ENCODE assay signal across 8 cellular contexts in the genomic region with DNA sequence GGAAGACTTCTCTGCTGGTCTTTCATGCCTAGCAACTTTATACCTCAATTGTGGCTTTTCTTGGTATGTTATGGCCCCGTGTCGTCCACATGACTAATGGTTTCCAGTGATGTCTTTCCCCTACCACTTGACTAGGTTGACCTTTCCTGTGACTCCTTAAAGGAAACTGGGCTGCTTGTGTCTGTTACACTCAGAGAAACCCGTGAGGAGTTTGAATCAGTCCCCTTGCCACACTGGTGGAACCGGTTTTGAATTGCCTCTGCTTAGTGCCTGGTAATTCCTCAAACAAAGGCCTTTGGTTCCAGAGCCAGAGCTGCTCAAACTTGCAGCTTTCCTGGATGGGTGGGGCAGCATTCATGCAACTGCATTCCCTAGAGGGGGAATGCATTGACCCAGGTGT. TPM values are rescaled to one million over a fixed set of nuclear protein-coding genes. Genes with fewer than 3 reads are reported as not detected.
DNase-seq lines count a peak whose midpoint lies in the region; ATAC-seq and TF ChIP-seq lines count a peak whose summit lies in the region.

No MANE protein-coding gene starts in this region.

- WGBS in prostate gland, result 34% methylated on average over 4 of the region's 4 CpGs

- no peaks in the 10 kb centered on the region for H3K9me3 ChIP-seq in prostate gland

- H3K36me3 ChIP-seq in prostate gland, result no peaks in the 10 kb centered on the region

- ATAC-seq in Right ventricle myocardium superior (ENCODE audit: poor library complexity) (peak; percentile 19), Right ventricle myocardium inferior (no peak), sciatic nerve (no peak), GM19328 (IDR thresholded peaks at IDR 0.05; ENCODE audit: unreplicated experiment) (no peak)

- H3K27ac ChIP-seq in prostate gland, result peak overlapping the region; percentile 79 to 81

- no peak for TF ChIP-seq POLR2A in prostate gland (IDR thresholded peaks at IDR 0.05)

- intact Hi-C loops in Right ventricle myocardium superior (cut with DNase I), result loop anchor here (10.0 kb wide), 1 partner anchor 537 kb away; no protein-coding TSS in a partner anchor
- intact Hi-C loops in Right ventricle myocardium inferior (cut with DNase I), result loop anchor here (10.0 kb wide), 2 partner anchors 87 to 297 kb away; no protein-coding TSS in a partner anchor
- intact Hi-C loops in prostate gland (cut with DNase I), result loop anchor here (2.0 to 5.0 kb wide), 2 partner anchors 171 to 545 kb away; a partner anchor contains a TSS
- intact Hi-C loops in sciatic nerve (cut with DNase I), result loop anchor here (10.0 kb wide), 2 partner anchors 167 to 537 kb away; a partner anchor contains a TSS

- H3K27me3 ChIP-seq in prostate gland (replicated peaks; ENCODE audit: insufficient read depth), result no peaks in the 10 kb centered on the region

- DNase-seq in Right ventricle myocardium superior (no peak), Right ventricle myocardium inferior (ENCODE audit: missing footprints) (no peak), NCI-H345 (lab: John Stamatoyannopoulos, UW) (peak; percentile 97), epithelial cell of esophagus (ENCODE audit: low read depth) (peak; percentile 100), prostate gland (ENCODE audit: low spot score) (peak; percentile 97), sciatic nerve (ENCODE audit: low spot score) (no peak), NCI-H1092 (lab: John Stamatoyannopoulos, UW) (no peak)

- TF ChIP-seq CTCF in epithelial cell of esophagus (IDR thresholded peaks at IDR 0.05; ENCODE audit: insufficient read depth, low read depth, low read length, missing control alignments) (no peak), prostate gland (IDR thresholded peaks at IDR 0.05) (no peak)

- peaks cover 8% of the 10 kb centered on the region for H3K4me1 ChIP-seq in prostate gland (replicated peaks)

- no peak overlapping the region for H3K4me3 ChIP-seq in epithelial cell of esophagus (ENCODE audit: low read length)
- no peak overlapping the region for H3K4me3 ChIP-seq in prostate gland

RNA-seq across cellular contexts. Expression of a gene that starts 21.9 kb away (rescaled TPM):
- total RNA-seq in Right ventricle myocardium superior, result 0.70 TPM
- 1.1 TPM for total RNA-seq in Right ventricle myocardium inferior
- under 1 TPM in 1 of 2 donors, not detected in 1; 0.41 TPM for total RNA-seq in prostate gland
- total RNA-seq in sciatic nerve, result 0.49 TPM

RNA-seq across cellular contexts. Expression of a gene that starts 44.2 kb away (rescaled TPM):
- total RNA-seq in Right ventricle myocardium superior (6.8 TPM), Right ventricle myocardium inferior (9.2 TPM), prostate gland (10 to 100 TPM; 36.3 to 41.6 TPM), sciatic nerve (16.8 TPM)

Comparison
In these comparisons a context has a peak if more than half of its experiments do, and no peak if none do; other contexts are left out.
1. DNase-seq: peak in NCI-H345 (single experiment), epithelial cell of esophagus (single experiment) and prostate gland (single experiment); none in Right ventricle myocardium superior (single experiment), Right ventricle myocardium inferior (single experiment), sciatic nerve (single experiment) and NCI-H1092 (single experiment).